In the genomic region with DNA sequence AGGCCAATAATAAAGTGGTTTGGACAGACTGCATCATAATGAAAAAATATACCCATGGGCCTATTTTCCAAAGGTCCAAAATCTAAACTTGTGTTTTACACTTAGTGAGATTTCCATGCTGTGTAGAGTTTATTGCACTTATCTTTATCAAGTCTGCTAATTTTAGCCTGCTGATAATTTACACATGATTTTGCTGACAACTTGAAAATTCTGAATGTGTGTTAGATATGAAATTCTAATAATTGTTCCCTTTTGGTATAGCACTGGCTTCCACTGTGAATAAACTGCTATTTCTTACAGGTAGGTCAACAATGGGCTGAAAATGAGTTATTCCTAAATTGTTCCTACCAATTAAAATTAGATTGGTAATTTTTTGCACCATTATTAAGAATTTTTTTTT, we compare ENCODE assay signal across 1 cellular context.
TF ChIP-seq lines count a peak whose summit lies in the region.

No MANE protein-coding gene starts in this region.

TF ChIP-seq in HepG2, 621 proteins besides CTCF, POLR2A, EP300 and RAD21 (continued from another document):
- TF ChIP-seq MAFK (conservative IDR thresholded peaks at IDR 0.05 in 1 of 2, IDR thresholded peaks at IDR 0.05 in 1 of 2; ENCODE audit: low read length in 2 of 2), result peak in 1 of 2 experiments; percentile 60; a peak in 3 of 4 replicates
- no peak for TF ChIP-seq RFX3 (CRISPR knock-in tag; IDR thresholded peaks at IDR 0.05)
- TF ChIP-seq MAFF (IDR thresholded peaks at IDR 0.05; ENCODE audit: low read depth, low read length), result peak; percentile 22; the same call in 1 of the 2 replicates
- no peak for TF ChIP-seq IRX3 (CRISPR knock-in tag; IDR thresholded peaks at IDR 0.05; ENCODE audit: borderline replicate concordance, low read depth)
- no peak for TF ChIP-seq BRF2 (CRISPR knock-in tag; IDR thresholded peaks at IDR 0.05)
- TF ChIP-seq ZNF770 (CRISPR knock-in tag; IDR thresholded peaks at IDR 0.05), result no peak
